ENCODE assay signal across 27 cellular contexts in genomic region chr10:75895259-75895658, GRCh38.
"Had no signal": no experiment of that assay in that cellular context is flagged by ENCODE, and none has a peak within 500 bp of the region (broad histone marks: within the 10 kb centered on the region; RNA-seq: fewer than 3 reads in every experiment).

No MANE protein-coding gene starts in this region.

- H3K36me3 ChIP-seq: stomach, suprapubic skin, thoracic aorta, thyroid gland, tibial artery, tibial nerve, transverse colon, upper lobe of left lung, upper lobe of right lung, uterus, vagina had no signal

- H3K27me3 ChIP-seq: stomach, suprapubic skin, testis, thyroid gland, tibial artery, tibial nerve, transverse colon, upper lobe of left lung, upper lobe of right lung, uterus, vagina had no signal

- ATAC-seq: stimulated activated effector memory CD8-positive, alpha-beta T cell treated with anti-CD3 and anti-CD28 coated beads, Interleukin-12 subunit alpha, Interleukin-12 subunit beta, amount 100 ng/mL, for 72 hours; stimulated activated memory B cell treated with anti-CD40 and anti-IgM and Interleukin-4, amounts not matched to agents 10 μg/mL and 1 μg/mL and 100 μg/mL, for 72 hours; stimulated activated naive B cell treated with anti-CD40 and anti-IgM and Interleukin-4, amounts not matched to agents 10 μg/mL and 1 μg/mL and 100 μg/mL, for 72 hours; stimulated activated naive CD8-positive, alpha-beta T cell treated with anti-CD3 and anti-CD28 coated beads, Interleukin-15, amount 100 ng/mL, for 72 hours; stimulated activated naive CD8-positive, alpha-beta T cell treated with anti-CD3 and anti-CD28 coated beads, Interleukin-15, Interleukin-2, amounts not matched to agents 100 U/mL and 50 U/mL, for 24 hours; upper lobe of right lung had no signal

- H3K27ac ChIP-seq: stomach, suprapubic skin, testis, thoracic aorta, thyroid gland, tibial artery, tibial nerve, transverse colon, upper lobe of left lung, upper lobe of right lung, uterus, vagina had no signal

- DNase-seq: stimulated activated CD4-positive, alpha-beta T cell treated with anti-CD3 and anti-CD28 coated beads, Interleukin-2, amount 100 ng/mL, for 48 hours; stimulated activated CD4-positive, alpha-beta T cell treated with anti-CD3 and anti-CD28 coated beads, Interleukin-4, amount 100 ng/mL, for 1 hour; stimulated activated CD4-positive, alpha-beta T cell treated with anti-CD3 and anti-CD28 coated beads, Interleukin-4, amount 100 ng/mL, for 24 hours; stimulated activated CD4-positive, alpha-beta T cell treated with anti-CD3 and anti-CD28 coated beads, Interleukin-4, amount 100 ng/mL, for 4 hours; stimulated activated CD8-positive, alpha-beta memory T cell treated with anti-CD3 and anti-CD28 coated beads, Interleukin-4, amount 100 ng/mL, for 48 hours; stimulated activated naive B cell treated with anti-CD40 and anti-IgM and Interleukin-4, amounts not matched to agents 10 μg/mL and 1 μg/mL and 100 μg/mL, for 72 hours; stimulated activated naive CD4-positive, alpha-beta T cell; stimulated activated naive CD4-positive, alpha-beta T cell treated with Interleukin-2 at 50 U/mL for 16 hours; stimulated activated naive CD8-positive, alpha-beta T cell treated with anti-CD3 and anti-CD28 coated beads, Interleukin-15, amount 100 ng/mL, for 72 hours; stimulated activated naive CD8-positive, alpha-beta T cell treated with anti-CD3 and anti-CD28 coated beads, Interleukin-15, Interleukin-2, amounts not matched to agents 100 U/mL and 50 U/mL, for 24 hours; stomach; substantia nigra; testis; thyroid gland; tibial artery; transverse colon; trophoblast cell; upper lobe of left lung; upper lobe of right lung; uterus had no signal

- FAIRE-seq: urothelium cell line had no signal

- H3K4me1 ChIP-seq: stomach, suprapubic skin, testis, thyroid gland, tibial artery, tibial nerve, transverse colon, upper lobe of right lung, uterus had no signal

- H3K9me3 ChIP-seq: stomach, suprapubic skin, testis, thoracic aorta, thyroid gland, tibial artery, tibial nerve, transverse colon, upper lobe of left lung, upper lobe of right lung, uterus, vagina had no signal

- H3K4me3 ChIP-seq: stomach, suprapubic skin, testis, thoracic aorta, thyroid gland, tibial artery, tibial nerve, transverse colon, upper lobe of left lung, upper lobe of right lung, uterus, vagina had no signal
